13 cellular contexts compared by ENCODE assay signal in the genomic region with DNA sequence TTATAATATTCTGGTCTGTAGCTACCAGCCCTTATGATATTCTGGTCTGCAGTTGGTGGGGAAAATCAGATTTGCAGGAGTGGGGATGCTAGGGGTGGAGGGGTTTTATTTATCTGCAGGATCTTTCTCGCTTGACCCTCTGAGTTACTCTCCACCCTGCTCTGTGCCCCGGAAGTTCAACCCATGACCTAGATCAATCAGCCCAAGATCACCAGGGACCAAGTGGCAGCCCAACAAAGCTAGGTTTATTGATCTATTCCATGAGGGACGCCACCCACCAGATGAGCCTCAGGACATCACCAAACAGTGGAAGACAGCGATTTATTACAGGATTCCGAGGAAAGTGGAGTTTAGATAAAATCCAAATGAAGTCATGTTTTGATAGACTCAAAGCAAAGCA. TPM values are rescaled to one million over a fixed set of nuclear protein-coding genes. Genes with fewer than 3 reads are reported as not detected.
DNase-seq lines count a peak whose midpoint lies in the region; ATAC-seq and TF ChIP-seq lines count a peak whose summit lies in the region.
"Had no signal": no experiment of that assay in that cellular context is flagged by ENCODE, and none has a peak within 500 bp of the region (broad histone marks: within the 10 kb centered on the region; RNA-seq: fewer than 3 reads in every experiment).

No MANE protein-coding gene starts in this region.

- no peak for ATAC-seq in activated T-cell treated with anti-CD3 and anti-CD28 coated beads, Interleukin-2, amount 50 U/mL, for 4 hours

- CTCF ChIA-PET in OCI-LY7 (lab: Charles Lee; ENCODE audit: unreplicated experiment), result no interaction called here
- CTCF ChIA-PET in RWPE1 (lab: Yijun Ruan, JAX), result interaction anchor here (0.5 kb wide), 1 partner anchor 370 kb away, joined by 4 read pairs; no protein-coding TSS in a partner anchor

- H3K4me3 Mint-ChIP-seq in activated T-cell treated with anti-CD3 and anti-CD28 coated beads, Interleukin-2, amount 50 U/mL, for 24 hours, result no peak overlapping the region
- H3K4me3 Mint-ChIP-seq in activated T-cell treated with anti-CD3 and anti-CD28 coated beads, Interleukin-2, amount 50 U/mL, for 4 hours, result no peak overlapping the region

- POLR2A ChIA-PET in OCI-LY7 (lab: Charles Lee), result interaction anchor here (0.6 to 1.5 kb wide), 5 partner anchors 10 to 72 kb away, joined by 3 to 5 read pairs (median 3); no protein-coding TSS in a partner anchor
- POLR2A ChIA-PET in RWPE1 (lab: Yijun Ruan, JAX; ENCODE audit: low non-redundant PET), result no interaction called here

- no peak overlapping the region for H3K4me3 ChIP-seq in OCI-LY7 (ENCODE audit: low read depth, low read length, poor library complexity, severe bottlenecking)
- no peak overlapping the region for H3K4me3 ChIP-seq in spleen
- H3K4me3 ChIP-seq: cardiac muscle cell had no signal

- H3K36me3 Mint-ChIP-seq in activated T-cell treated with anti-CD3 and anti-CD28 coated beads, Interleukin-2, amount 50 U/mL, for 24 hours (ENCODE audit: low read depth), result no peaks in the 10 kb centered on the region
- H3K36me3 Mint-ChIP-seq in activated T-cell treated with anti-CD3 and anti-CD28 coated beads, Interleukin-2, amount 50 U/mL, for 4 hours (ENCODE audit: insufficient read depth), result no peaks in the 10 kb centered on the region

- peaks cover 50% of the 10 kb centered on the region for H3K4me1 Mint-ChIP-seq in activated T-cell treated with anti-CD3 and anti-CD28 coated beads, Interleukin-2, amount 50 U/mL, for 24 hours (ENCODE audit: low read depth)
- peaks cover 37% of the 10 kb centered on the region for H3K4me1 Mint-ChIP-seq in activated T-cell treated with anti-CD3 and anti-CD28 coated beads, Interleukin-2, amount 50 U/mL, for 4 hours (ENCODE audit: low read depth)

- H3K27me3 Mint-ChIP-seq in activated T-cell treated with anti-CD3 and anti-CD28 coated beads, Interleukin-2, amount 50 U/mL, for 24 hours, result no peaks in the 10 kb centered on the region
- no peaks in the 10 kb centered on the region for H3K27me3 Mint-ChIP-seq in activated T-cell treated with anti-CD3 and anti-CD28 coated beads, Interleukin-2, amount 50 U/mL, for 4 hours (ENCODE audit: low read depth)

- H3K27ac Mint-ChIP-seq in activated T-cell treated with anti-CD3 and anti-CD28 coated beads, Interleukin-2, amount 50 U/mL, for 24 hours, result peak overlapping the region; percentile 2

- no peaks in the 10 kb centered on the region for H3K9me2 ChIP-seq in OCI-LY7 (ENCODE audit: insufficient read depth, low read length)

- TF ChIP-seq POLR2A in spleen (IDR thresholded peaks at IDR 0.05), result no peak

- 91 to 97% (median 93%) methylated on average over 5 of the region's 5 CpGs for WGBS in spleen, 5 donors

- intact Hi-C loops in OCI-LY7 (cut with micrococcal nuclease; ENCODE audit: unreplicated experiment), result no loop called here
- intact Hi-C loops in spleen (cut with DNase I; ENCODE audit: low total_unique reads), result no loop called here

- no TSS peak for BruUV-seq in OCI-LY7 (replicated peaks; lab: Mats Ljungman, UMichigan)

- H3K9me3 Mint-ChIP-seq in activated T-cell treated with anti-CD3 and anti-CD28 coated beads, Interleukin-2, amount 50 U/mL, for 24 hours, result no peaks in the 10 kb centered on the region
- H3K9me3 Mint-ChIP-seq in activated T-cell treated with anti-CD3 and anti-CD28 coated beads, Interleukin-2, amount 50 U/mL, for 4 hours, result no peaks in the 10 kb centered on the region

- no peaks in the 10 kb centered on the region for H3K27me3 ChIP-seq in spleen (replicated peaks in 1 of 7)
- H3K27me3 ChIP-seq: cardiac muscle cell, right atrium auricular region had no signal

- no peak overlapping the region for H3K27ac ChIP-seq in OCI-LY7 (ENCODE audit: low read depth, low read length, poor library complexity, severe bottlenecking)
- peak overlapping the region in 1 of 8 donors; percentile 67 for H3K27ac ChIP-seq in spleen
- H3K27ac ChIP-seq in RWPE1, result no peak overlapping the region
- H3K27ac ChIP-seq: cardiac muscle cell, neutrophil, right atrium auricular region had no signal

- no peak for DNase-seq in activated T-cell treated with anti-CD3 and anti-CD28 coated beads, Interleukin-2, amount 50 U/mL, for 24 hours
- DNase-seq in activated T-cell treated with anti-CD3 and anti-CD28 coated beads, Interleukin-2, amount 50 U/mL, for 4 hours, result no peak
- DNase-seq in OCI-LY7 (ENCODE audit: low spot score) (no peak), globus pallidus (ENCODE audit: low spot score) (peak; percentile 73), spleen (peak; percentile 6), RWPE1 (ENCODE audit: low spot score) (no peak), DMS114 treated with DMSO at 0.1 percent for 48 hours (lab: John Stamatoyannopoulos, UW; ENCODE audit: unreplicated experiment) (no peak), NCI-H1105 treated with DMSO at 0.1 percent for 48 hours (lab: John Stamatoyannopoulos, UW) (no peak)
- DNase-seq: effector CD4-positive, alpha-beta T cell; NK-92 treated with Interleukin-12 subunit alpha and Interleukin-12 subunit beta, amount 100 ng/mL, for 24 hours had no signal

- peak overlapping the region; percentile 88; the same call in 1 of the 2 replicates for H2AFZ ChIP-seq in OCI-LY7 (ENCODE audit: low read length)

- H3K4me2 ChIP-seq in OCI-LY7 (ENCODE audit: low read length), result no peak overlapping the region

- H3K9me3 ChIP-seq in OCI-LY7 (ENCODE audit: low read length) (no peaks in the 10 kb centered on the region), spleen (no peaks in the 10 kb centered on the region)
- H3K9me3 ChIP-seq: neutrophil, right atrium auricular region had no signal

- no peak for TF ChIP-seq CTCF in OCI-LY7 (conservative IDR thresholded peaks at IDR 0.05; ENCODE audit: low read length)
- TF ChIP-seq CTCF in spleen (IDR thresholded peaks at IDR 0.05 in 8 of 11, conservative IDR thresholded peaks at IDR 0.05 in 3 of 11), result no peak
- TF ChIP-seq CTCF in RWPE1 (conservative IDR thresholded peaks at IDR 0.05; ENCODE audit: low read depth), result no peak

- peaks cover 20% of the 10 kb centered on the region for H3K4me1 ChIP-seq in OCI-LY7 (ENCODE audit: insufficient read depth, low read length, poor library complexity, severe bottlenecking)
- H3K4me1 ChIP-seq in spleen, result peaks cover 2 to 27% (median 19%) of the 10 kb centered on the region in 6 donors
- H3K4me1 ChIP-seq: right atrium auricular region had no signal

- H3K36me3 ChIP-seq in OCI-LY7 (ENCODE audit: insufficient read depth, low read length), result no peaks in the 10 kb centered on the region
- no peaks in the 10 kb centered on the region for H3K36me3 ChIP-seq in spleen
- H3K36me3 ChIP-seq: cardiac muscle cell, neutrophil, right atrium auricular region had no signal

- no peaks in the 10 kb centered on the region for H3K79me2 ChIP-seq in OCI-LY7 (ENCODE audit: insufficient read depth, low read depth, low read length)

- no peaks in the 10 kb centered on the region for H4K20me1 ChIP-seq in OCI-LY7 (ENCODE audit: insufficient read depth, low read length)

RNA-seq across cellular contexts. Expression of a gene that starts 25.8 kb away (rescaled TPM):
- total RNA-seq in activated T-cell treated with anti-CD3 and anti-CD28 coated beads, Interleukin-2, amount 50 U/mL, for 4 hours, result 1 to 10 TPM; 5.9 to 6.8 (median 6.4) TPM
- 17.0 and 24.4 TPM in 2 replicates for total RNA-seq in OCI-LY7 (2014; rRNA removed; shearing (Covaris generic))
- total RNA-seq in OCI-LY7 (2022) (24.1 and 36.6 TPM in 2 replicates), spleen (10 to 100 TPM; 12.9 to 19.9 (median 17.8) TPM)
- 10 to 100 TPM; 15.2 to 21.5 (median 16.4) TPM for polyA plus RNA-seq in spleen

RNA-seq across cellular contexts. Expression of a gene that starts 50.1 kb away (rescaled TPM):
- total RNA-seq in activated T-cell treated with anti-CD3 and anti-CD28 coated beads, Interleukin-2, amount 50 U/mL, for 4 hours, result 1 to 10 TPM; 1.7 to 2.0 (median 1.7) TPM
- 5.6 and 7.2 TPM in 2 replicates for total RNA-seq in OCI-LY7 (2014; rRNA removed; shearing (Covaris generic))
- total RNA-seq in OCI-LY7 (2022) (8.4 and 9.8 TPM in 2 replicates), spleen (10 to 100 TPM in 1 of 7 donors, 1 to 10 TPM in 6; 4.5 to 10.1 (median 6.3) TPM)
- polyA plus RNA-seq in spleen, result 1 to 10 TPM; 1.8 to 2.9 (median 2.8) TPM

Comparison
In these comparisons a context has a peak if more than half of its experiments do, and no peak if none do; other contexts are left out.
1. DNase-seq: peak in globus pallidus (single experiment) and spleen (single experiment); none in activated T-cell treated with anti-CD3 and anti-CD28 coated beads, Interleukin-2, amount 50 U/mL, for 24 hours (single experiment), activated T-cell treated with anti-CD3 and anti-CD28 coated beads, Interleukin-2, amount 50 U/mL, for 4 hours (single experiment), OCI-LY7 (single experiment), RWPE1 (single experiment), DMS114 treated with DMSO at 0.1 percent for 48 hours (single experiment) and NCI-H1105 treated with DMSO at 0.1 percent for 48 hours (single experiment).